Comparison of ENCODE assay signal across 1 cellular context in the genomic region with DNA sequence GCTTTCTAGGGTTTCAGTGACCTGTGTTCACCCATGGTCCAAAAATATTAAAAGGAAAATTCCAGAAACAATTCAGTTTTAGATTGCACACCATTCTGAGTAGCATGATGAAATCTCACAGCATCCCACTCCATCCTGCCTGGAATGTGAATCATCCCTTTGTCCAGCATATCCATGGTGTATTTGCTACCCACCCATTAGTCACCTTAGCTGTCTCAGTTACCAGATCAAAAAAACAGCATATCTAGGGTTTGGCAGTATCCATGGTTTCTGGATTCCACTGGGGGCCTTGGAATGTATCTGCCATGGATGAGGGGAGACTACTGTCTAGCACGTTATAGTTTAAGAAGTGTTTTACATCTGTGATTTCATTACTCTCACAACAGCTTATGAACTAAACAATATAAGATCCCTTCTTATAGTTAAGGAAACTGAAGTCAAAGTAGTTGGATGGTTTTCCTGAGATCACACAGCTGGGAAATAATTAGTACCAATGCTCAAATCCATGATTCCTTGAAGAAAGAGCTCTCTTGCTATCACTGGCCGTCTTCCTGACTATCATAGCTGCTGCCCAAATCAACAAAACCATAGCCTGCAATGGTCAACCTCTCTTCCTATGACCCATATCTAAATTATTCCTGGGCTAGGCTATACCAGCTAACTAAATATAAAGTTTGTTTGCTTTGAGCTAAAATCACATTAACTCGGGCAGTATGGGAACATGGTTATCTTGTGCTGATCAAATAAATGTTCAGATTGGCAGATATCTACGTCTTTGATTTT.
TF ChIP-seq lines count a peak whose summit lies in the region.

No MANE protein-coding gene starts in this region.

TF ChIP-seq in IMR-90, 13 proteins besides CTCF, POLR2A, EP300 and RAD21:
- TF ChIP-seq BHLHE40 (IDR thresholded peaks at IDR 0.05; ENCODE audit: low read depth, low read length) (no peak; the same call in 1 of the 2 replicates), MAFK (IDR thresholded peaks at IDR 0.05; ENCODE audit: low read depth, low read length) (peak; percentile 17; the same call in 1 of the 2 replicates), CEBPB (IDR thresholded peaks at IDR 0.05; ENCODE audit: low read depth, low read length) (peak; percentile 98), FOS (IDR thresholded peaks at IDR 0.05; ENCODE audit: low read depth, low read length) (peak; percentile 82), MXI1 (IDR thresholded peaks at IDR 0.05; ENCODE audit: borderline replicate concordance, low read depth, low read length) (no peak), NFE2L2 (IDR thresholded peaks at IDR 0.05; ENCODE audit: low read depth, low read length) (no peak), RCOR1 (IDR thresholded peaks at IDR 0.05; ENCODE audit: insufficient replicate concordance, low read length) (peak; percentile 83), CHD1 (IDR thresholded peaks at IDR 0.05; ENCODE audit: low read depth, low read length) (no peak; the same call in 1 of the 2 replicates), SMC3 (IDR thresholded peaks at IDR 0.05; ENCODE audit: low read depth, low read length) (no peak), MAZ (IDR thresholded peaks at IDR 0.05; ENCODE audit: borderline replicate concordance, low read depth, low read length) (0 out of 2 replicates have a peak, but pooled peaks have one; percentile 15), RFX5 (IDR thresholded peaks at IDR 0.05; ENCODE audit: low read depth, low read length) (no peak)
- TF ChIP-seq, protein P1, sequence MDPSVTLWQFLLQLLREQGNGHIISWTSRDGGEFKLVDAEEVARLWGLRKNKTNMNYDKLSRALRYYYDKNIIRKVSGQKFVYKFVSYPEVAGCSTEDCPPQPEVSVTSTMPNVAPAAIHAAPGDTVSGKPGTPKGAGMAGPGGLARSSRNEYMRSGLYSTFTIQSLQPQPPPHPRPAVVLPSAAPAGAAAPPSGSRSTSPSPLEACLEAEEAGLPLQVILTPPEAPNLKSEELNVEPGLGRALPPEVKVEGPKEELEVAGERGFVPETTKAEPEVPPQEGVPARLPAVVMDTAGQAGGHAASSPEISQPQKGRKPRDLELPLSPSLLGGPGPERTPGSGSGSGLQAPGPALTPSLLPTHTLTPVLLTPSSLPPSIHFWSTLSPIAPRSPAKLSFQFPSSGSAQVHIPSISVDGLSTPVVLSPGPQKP (IDR thresholded peaks at IDR 0.05; ENCODE audit: borderline replicate concordance, low read depth, low read length) = no peak
- TF ChIP-seq, protein P2, sequence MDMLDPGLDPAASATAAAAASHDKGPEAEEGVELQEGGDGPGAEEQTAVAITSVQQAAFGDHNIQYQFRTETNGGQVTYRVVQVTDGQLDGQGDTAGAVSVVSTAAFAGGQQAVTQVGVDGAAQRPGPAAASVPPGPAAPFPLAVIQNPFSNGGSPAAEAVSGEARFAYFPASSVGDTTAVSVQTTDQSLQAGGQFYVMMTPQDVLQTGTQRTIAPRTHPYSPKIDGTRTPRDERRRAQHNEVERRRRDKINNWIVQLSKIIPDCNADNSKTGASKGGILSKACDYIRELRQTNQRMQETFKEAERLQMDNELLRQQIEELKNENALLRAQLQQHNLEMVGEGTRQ (IDR thresholded peaks at IDR 0.05; ENCODE audit: low read depth, low read length) = no peak
TF ChIP-seq in IMR-90: peak in this region for 5.
